ENCODE assay signal across 8 cellular contexts in genomic region chr19:6801397-6802086, GRCh38. TPM values are rescaled to one million over a fixed set of nuclear protein-coding genes. Genes with fewer than 3 reads are reported as not detected.
DNase-seq lines count a peak whose midpoint lies in the region; ATAC-seq and TF ChIP-seq lines count a peak whose summit lies in the region.

No MANE protein-coding gene starts in this region.

- H3K4me1 Mint-ChIP-seq in activated CD4-positive, alpha-beta T cell treated with anti-CD3 and anti-CD28 coated beads, Interleukin-2, amount 10 ng/mL, durations not matched to agents 24 days and 14 days = peaks cover 56% of the 10 kb centered on the region
- peaks cover 70% of the 10 kb centered on the region for H3K4me1 Mint-ChIP-seq in stimulated activated effector memory CD8-positive, alpha-beta T cell treated with anti-CD3 and anti-CD28 coated beads, Interleukin-12 subunit alpha, Interleukin-12 subunit beta, amount 100 ng/mL, for 72 hours

- TF ChIP-seq CTCF in AG09309 (IDR thresholded peaks at IDR 0.05; ENCODE audit: control insufficient read depth, insufficient read depth, low read depth, low read length, missing control alignments) = no peak

- peak; percentile 54 for ATAC-seq in GM19395 (IDR thresholded peaks at IDR 0.05; ENCODE audit: unreplicated experiment)
- peak; percentile 80 for ATAC-seq in stimulated activated effector memory CD8-positive, alpha-beta T cell treated with anti-CD3 and anti-CD28 coated beads, Interleukin-12 subunit alpha, Interleukin-12 subunit beta, amount 100 ng/mL, for 72 hours

- peak overlapping the region; percentile 1; the same call in 1 of the 2 replicates for H3K4me3 ChIP-seq in AG09309 (ENCODE audit: control insufficient read depth, low read depth, low read length)

- peak overlapping the region; percentile 99 for H3K27ac Mint-ChIP-seq in activated CD4-positive, alpha-beta T cell treated with anti-CD3 and anti-CD28 coated beads, Interleukin-2, amount 10 ng/mL, durations not matched to agents 24 days and 14 days
- H3K27ac Mint-ChIP-seq in stimulated activated effector memory CD8-positive, alpha-beta T cell treated with anti-CD3 and anti-CD28 coated beads, Interleukin-12 subunit alpha, Interleukin-12 subunit beta, amount 100 ng/mL, for 72 hours = peak overlapping the region; percentile 95

- H3K4me3 Mint-ChIP-seq in activated CD4-positive, alpha-beta T cell treated with anti-CD3 and anti-CD28 coated beads, Interleukin-2, amount 10 ng/mL, durations not matched to agents 24 days and 14 days = peak overlapping the region; percentile 93
- H3K4me3 Mint-ChIP-seq in stimulated activated effector memory CD8-positive, alpha-beta T cell treated with anti-CD3 and anti-CD28 coated beads, Interleukin-12 subunit alpha, Interleukin-12 subunit beta, amount 100 ng/mL, for 72 hours = peak overlapping the region; percentile 86

- no peaks in the 10 kb centered on the region for H3K27me3 Mint-ChIP-seq in activated CD4-positive, alpha-beta T cell treated with anti-CD3 and anti-CD28 coated beads, Interleukin-2, amount 10 ng/mL, durations not matched to agents 24 days and 14 days

- intact Hi-C loops in activated CD4-positive, alpha-beta T cell treated with anti-CD3 and anti-CD28 coated beads, Interleukin-2, amount 10 ng/mL, durations not matched to agents 24 days and 14 days (cut with micrococcal nuclease) = loop anchor here (1.0 to 5.0 kb wide), 7 partner anchors 13 to 374 kb away; partner anchors contain the start of genes GPR108 and SH2D3A

- H3K36me3 Mint-ChIP-seq in activated CD4-positive, alpha-beta T cell treated with anti-CD3 and anti-CD28 coated beads, Interleukin-2, amount 10 ng/mL, durations not matched to agents 24 days and 14 days (ENCODE audit: low read depth) = peaks cover 33% of the 10 kb centered on the region
- peaks cover 52% of the 10 kb centered on the region for H3K36me3 Mint-ChIP-seq in stimulated activated effector memory CD8-positive, alpha-beta T cell treated with anti-CD3 and anti-CD28 coated beads, Interleukin-12 subunit alpha, Interleukin-12 subunit beta, amount 100 ng/mL, for 72 hours

- no peaks in the 10 kb centered on the region for H3K9me3 Mint-ChIP-seq in activated CD4-positive, alpha-beta T cell treated with anti-CD3 and anti-CD28 coated beads, Interleukin-2, amount 10 ng/mL, durations not matched to agents 24 days and 14 days
- H3K9me3 Mint-ChIP-seq in stimulated activated effector memory CD8-positive, alpha-beta T cell treated with anti-CD3 and anti-CD28 coated beads, Interleukin-12 subunit alpha, Interleukin-12 subunit beta, amount 100 ng/mL, for 72 hours = no peaks in the 10 kb centered on the region

- DNase-seq in AG09309 (ENCODE audit: low read depth) = no peak
- DNase-seq in MV-4-11 (lab: John Stamatoyannopoulos, UW) = peak; percentile 97
- DNase-seq in activated CD4-positive, alpha-beta T cell treated with anti-CD3 and anti-CD28 coated beads, Interleukin-2, amount 10 ng/mL, durations not matched to agents 24 days and 14 days = peak; percentile 93
- peak; percentile 47 for DNase-seq in dermis blood vessel endothelial cell
- DNase-seq in mucosa of gallbladder (ENCODE audit: low spot score) = peak; percentile 70
- peak; percentile 51 to 90 for DNase-seq in stimulated activated effector memory CD8-positive, alpha-beta T cell treated with anti-CD3 and anti-CD28 coated beads, Interleukin-12 subunit alpha, Interleukin-12 subunit beta, amount 100 ng/mL, for 72 hours (ENCODE audit: low spot score in 2 of 2)
- DNase-seq in NCI-H2107 treated with DMSO at 0.1 percent for 48 hours (lab: John Stamatoyannopoulos, UW; ENCODE audit: unreplicated experiment) = no peak

RNA-seq across cellular contexts. Expression of gene VAV1, which starts 29.0 kb away (rescaled TPM):
- total RNA-seq in activated CD4-positive, alpha-beta T cell treated with anti-CD3 and anti-CD28 coated beads, Interleukin-2, amount 10 ng/mL, durations not matched to agents 24 days and 14 days = 75.3 and 78.9 TPM in 2 replicates
- total RNA-seq in dermis blood vessel endothelial cell (0.09 TPM in 1 of 2 replicates, not detected in the other), mucosa of gallbladder (12.7 TPM)

RNA-seq across cellular contexts. Expression of gene SH2D3A, which starts 34.3 kb away (rescaled TPM):
- total RNA-seq in activated CD4-positive, alpha-beta T cell treated with anti-CD3 and anti-CD28 coated beads, Interleukin-2, amount 10 ng/mL, durations not matched to agents 24 days and 14 days = 9.8 and 11.0 TPM in 2 replicates
- 6.0 and 6.3 TPM in 2 replicates for total RNA-seq in dermis blood vessel endothelial cell
- total RNA-seq in mucosa of gallbladder = 28.2 TPM

Comparison
In these comparisons a context has a peak if more than half of its experiments do, and no peak if none do; other contexts are left out.
1. DNase-seq: peak in MV-4-11 (single experiment), activated CD4-positive, alpha-beta T cell treated with anti-CD3 and anti-CD28 coated beads, Interleukin-2, amount 10 ng/mL, durations not matched to agents 24 days and 14 days (single experiment), dermis blood vessel endothelial cell (single experiment), mucosa of gallbladder (single experiment) and stimulated activated effector memory CD8-positive, alpha-beta T cell treated with anti-CD3 and anti-CD28 coated beads, Interleukin-12 subunit alpha, Interleukin-12 subunit beta, amount 100 ng/mL, for 72 hours (2 of 2); none in AG09309 (single experiment) and NCI-H2107 treated with DMSO at 0.1 percent for 48 hours (single experiment).
2. RNA of gene VAV1, which starts 29.0 kb away (total RNA-seq): 75.3 to 78.9 TPM in activated CD4-positive, alpha-beta T cell treated with anti-CD3 and anti-CD28 coated beads, Interleukin-2, amount 10 ng/mL, durations not matched to agents 24 days and 14 days and 12.7 TPM in mucosa of gallbladder (single experiment); 0.09 TPM in dermis blood vessel endothelial cell; every median in the first group is over 10 times any median in the second.